20 cellular contexts compared by ENCODE assay signal in the genomic region with DNA sequence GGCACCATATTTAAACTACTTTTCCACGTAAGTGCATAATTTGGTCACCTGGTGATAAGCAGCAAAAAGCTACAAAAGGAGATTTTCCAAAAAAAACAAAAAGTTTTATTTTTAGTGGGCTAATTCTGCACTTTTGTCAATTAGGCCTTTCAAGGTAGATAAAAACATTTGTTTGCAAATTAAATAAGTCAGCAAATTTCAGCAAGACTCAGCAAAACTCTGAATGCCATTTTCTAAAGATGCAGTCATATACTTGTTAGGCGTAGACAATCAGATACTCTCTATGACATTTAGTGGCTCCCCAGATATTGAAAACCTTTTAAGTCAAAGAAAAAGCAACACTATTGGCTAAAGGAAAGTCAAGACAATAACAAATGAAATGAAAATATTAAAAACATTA.
"Had no signal": no experiment of that assay in that cellular context is flagged by ENCODE, and none has a peak within 500 bp of the region (broad histone marks: within the 10 kb centered on the region; RNA-seq: fewer than 3 reads in every experiment).

No MANE protein-coding gene starts in this region.

- H3K27me3 ChIP-seq: SJSA1 had no signal

- H3K4me3 ChIP-seq: SJSA1, SK-N-MC had no signal

- DNase-seq: KBM-7, MV-4-11, NCI-H1048, NCI-H1105, NCI-H1436 treated with DMSO at 0.1 percent for 48 hours, NCI-H187, NCI-H2029, NCI-H2171, NCI-H226, NCI-H446, NCI-H510A, NCI-H524 treated with DMSO at 0.1 percent for 48 hours, NCI-H774, Right ventricle myocardium superior, RPMI8226, SIG-M5 had no signal

- H3K27me3 Mint-ChIP-seq: IgD-negative memory B cell had no signal

- H3K36me3 ChIP-seq: SJSA1 had no signal

- H3K9me3 ChIP-seq: SJSA1 had no signal

- H3K36me3 Mint-ChIP-seq: IgD-negative memory B cell had no signal

- H3K4me1 Mint-ChIP-seq: IgD-negative memory B cell had no signal

- H3K27ac ChIP-seq: SJSA1, SK-N-MC had no signal

- FAIRE-seq: RCC 7860 had no signal

- H3K4me3 Mint-ChIP-seq: IgD-negative memory B cell had no signal

- H3K4me1 ChIP-seq: SJSA1 had no signal

- H3K27ac Mint-ChIP-seq: IgD-negative memory B cell had no signal
